Comparison of ENCODE assay signal across 20 cellular contexts in genomic region chr7:151663382-151664100, GRCh38.
"Had no signal": no experiment of that assay in that cellular context is flagged by ENCODE, and none has a peak within 500 bp of the region (broad histone marks: within the 10 kb centered on the region; RNA-seq: fewer than 3 reads in every experiment).

No MANE protein-coding gene starts in this region.

- H3K27ac Mint-ChIP-seq: activated naive CD4-positive, alpha-beta T cell treated with anti-CD3 and anti-CD28 coated beads for 36 hours; activated T-helper 17 cell treated with anti-CD3 and anti-CD28 coated beads, Interleukin-2, amount 50 U/mL, for 72 hours; natural killer cell; stimulated activated naive B cell treated with anti-CD40 and anti-IgM and Interleukin-4, amounts not matched to agents 10 μg/mL and 1 μg/mL and 100 μg/mL, for 72 hours had no signal

- H3K4me2 ChIP-seq: hepatocyte had no signal

- H3K36me3 Mint-ChIP-seq: natural killer cell had no signal

- H3K27me3 Mint-ChIP-seq: activated T-helper 17 cell treated with anti-CD3 and anti-CD28 coated beads, Interleukin-2, amount 50 U/mL, for 72 hours; stimulated activated naive B cell treated with anti-CD40 and anti-IgM and Interleukin-4, amounts not matched to agents 10 μg/mL and 1 μg/mL and 100 μg/mL, for 72 hours had no signal

- H3K9me3 ChIP-seq: colonic mucosa, esophagus squamous epithelium, neutrophil, thyroid gland, vagina had no signal

- H2AFZ ChIP-seq: hepatocyte had no signal

- H3K9me3 Mint-ChIP-seq: activated T-helper 17 cell treated with anti-CD3 and anti-CD28 coated beads, Interleukin-2, amount 50 U/mL, for 72 hours; natural killer cell had no signal

- DNase-seq: activated CD4-positive, alpha-beta T cell treated with anti-CD3 and anti-CD28 coated beads, Interleukin-2, amount 50 U/mL, for 4 hours; activated CD4-positive, CD25-positive, alpha-beta regulatory T cell treated with anti-CD3 and anti-CD28 coated beads, Interleukin-2, amount 50 U/mL, for 72 hours; activated naive CD4-positive, alpha-beta T cell treated with anti-CD3 and anti-CD28 coated beads for 36 hours; central memory CD4-positive, alpha-beta T cell; colonic mucosa; effector CD4-positive, alpha-beta T cell; esophagus squamous epithelium; islet precursor cell; left lung; mesenchymal stem cell; natural killer cell; stimulated activated CD4-positive, alpha-beta T cell treated with anti-CD3 and anti-CD28 coated beads, Interleukin-15, amount 100 ng/mL, for 24 hours; stimulated activated CD4-positive, alpha-beta T cell treated with anti-CD3 and anti-CD28 coated beads, Interleukin-4, amount 100 ng/mL, for 1 hour; stimulated activated naive B cell treated with anti-CD40 and anti-IgM and Interleukin-4, amounts not matched to agents 10 μg/mL and 1 μg/mL and 100 μg/mL, for 72 hours; thyroid gland had no signal

- H3K36me3 ChIP-seq: colonic mucosa, neutrophil, thyroid gland, vagina had no signal

- H3K27me3 ChIP-seq: colonic mucosa, esophagus squamous epithelium, hepatocyte, left lung, neutrophil, thyroid gland, vagina had no signal

- H3K79me2 ChIP-seq: hepatocyte had no signal

- H3K4me1 ChIP-seq: colonic mucosa, left lung, vagina had no signal

- H3K27ac ChIP-seq: colonic mucosa, esophagus squamous epithelium, hepatocyte, left lung, neutrophil, vagina had no signal

- H3K4me3 ChIP-seq: colonic mucosa, esophagus squamous epithelium, hepatocyte, left lung, skin epidermis, thyroid gland, vagina had no signal

- H3K4me3 Mint-ChIP-seq: activated naive CD4-positive, alpha-beta T cell treated with anti-CD3 and anti-CD28 coated beads for 36 hours; activated T-helper 17 cell treated with anti-CD3 and anti-CD28 coated beads, Interleukin-2, amount 50 U/mL, for 72 hours; stimulated activated naive B cell treated with anti-CD40 and anti-IgM and Interleukin-4, amounts not matched to agents 10 μg/mL and 1 μg/mL and 100 μg/mL, for 72 hours had no signal

- ATAC-seq: activated T-helper 17 cell treated with anti-CD3 and anti-CD28 coated beads, Interleukin-2, amount 50 U/mL, for 72 hours; left lung; stimulated activated naive B cell treated with anti-CD40 and anti-IgM and Interleukin-4, amounts not matched to agents 10 μg/mL and 1 μg/mL and 100 μg/mL, for 72 hours had no signal
